8 cellular contexts compared by ENCODE assay signal in the genomic region with DNA sequence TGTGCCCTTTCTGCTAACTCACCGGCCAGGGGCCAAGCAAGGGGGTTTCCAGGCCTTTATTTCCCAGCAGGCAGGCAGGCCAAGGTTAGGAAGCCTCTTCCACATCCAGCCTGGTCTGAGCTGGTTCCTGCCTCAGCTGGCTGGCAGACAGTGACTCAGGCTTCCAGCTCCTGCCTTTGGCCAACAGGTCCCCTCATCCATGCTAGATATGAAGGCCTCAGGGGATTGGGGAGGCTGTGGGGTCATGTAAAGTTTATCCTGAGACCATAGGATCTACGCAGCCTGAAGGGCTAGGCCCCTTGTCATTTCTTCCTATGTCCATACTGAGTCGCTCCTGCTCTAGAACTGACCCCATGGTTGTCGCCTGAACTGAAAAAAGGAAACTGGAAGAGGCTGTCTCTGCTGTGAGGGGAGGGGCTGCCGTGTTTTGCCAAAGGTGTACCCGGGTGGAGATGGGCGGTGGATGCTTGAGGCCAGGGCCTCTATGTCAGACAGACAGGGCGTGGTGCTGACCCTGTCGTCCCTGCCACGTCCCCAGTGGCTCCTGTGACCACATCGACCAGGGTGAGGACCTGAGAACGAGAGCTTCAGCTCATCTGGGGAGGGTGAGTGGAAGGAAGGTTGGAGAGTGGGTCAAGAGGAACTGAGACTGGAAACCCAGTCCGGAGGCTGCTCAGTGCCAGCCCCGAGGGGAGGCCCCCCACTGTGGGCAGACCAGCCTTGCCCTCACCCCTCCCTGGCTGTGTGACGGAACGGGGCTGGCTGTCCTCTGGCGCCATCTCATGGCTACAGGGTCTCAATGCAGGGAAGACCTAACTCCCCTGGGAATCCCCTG. TPM values are rescaled to one million over a fixed set of nuclear protein-coding genes. Genes with fewer than 3 reads are reported as not detected.
DNase-seq lines count a peak whose midpoint lies in the region; ATAC-seq and TF ChIP-seq lines count a peak whose summit lies in the region.

No MANE protein-coding gene starts in this region.

- DNase-seq in CD4-positive, CD25-positive, alpha-beta regulatory T cell = peak; percentile 13 to 43 (median 34)
- peak; percentile 80 for DNase-seq in NCI-H82 (lab: John Stamatoyannopoulos, UW)
- peak; percentile 78 for DNase-seq in activated CD8-positive, alpha-beta memory T cell treated with anti-CD3 and anti-CD28 coated beads, Interleukin-2, amount 50 U/mL, for 48 hours
- DNase-seq in erythroblast (lab: John Stamatoyannopoulos, UW) = peak; percentile 46 to 70
- DNase-seq in stromal cell of bone marrow (ENCODE audit: low read depth) = peak; percentile 63

- H3K36me3 ChIP-seq in CD4-positive, CD25-positive, alpha-beta regulatory T cell (ENCODE audit: control insufficient read depth, insufficient read depth, low read length) = no peaks in the 10 kb centered on the region
- H3K36me3 ChIP-seq in mucosa of rectum (ENCODE audit: control insufficient read depth in 2 of 2, insufficient read depth in 2 of 2, low read length in 2 of 2) = no peaks in the 10 kb centered on the region

- TF ChIP-seq POLR2A in erythroblast (IDR thresholded peaks at IDR 0.05; ENCODE audit: low read length) = no peak

- no peak overlapping the region for H3K27ac Mint-ChIP-seq in CD4-positive, CD25-positive, alpha-beta regulatory T cell

- peaks cover 5% of the 10 kb centered on the region for H3K4me1 ChIP-seq in CD4-positive, CD25-positive, alpha-beta regulatory T cell (ENCODE audit: control insufficient read depth, insufficient read depth, low read length, poor library complexity, severe bottlenecking)
- peaks cover 5 to 6% of the 10 kb centered on the region in 2 donors for H3K4me1 ChIP-seq in mucosa of rectum (ENCODE audit: control insufficient read depth in 2 of 2, insufficient read depth in 2 of 2, low read length in 2 of 2)

- H3K4me3 Mint-ChIP-seq in CD4-positive, CD25-positive, alpha-beta regulatory T cell = no peak overlapping the region

- no peaks in the 10 kb centered on the region for H3K27me3 ChIP-seq in CD4-positive, CD25-positive, alpha-beta regulatory T cell (ENCODE audit: control insufficient read depth, insufficient read depth, low read length)
- no peaks in the 10 kb centered on the region for H3K27me3 ChIP-seq in mucosa of rectum (ENCODE audit: control insufficient read depth in 2 of 2, insufficient read depth in 2 of 2, low read length in 2 of 2)

- H3K9me3 Mint-ChIP-seq in CD4-positive, CD25-positive, alpha-beta regulatory T cell = no peaks in the 10 kb centered on the region

- ATAC-seq in CD4-positive, CD25-positive, alpha-beta regulatory T cell (ENCODE audit: low read depth in 2 of 2) = peak; percentile 63 to 70
- ATAC-seq in GM19035 (IDR thresholded peaks at IDR 0.05; ENCODE audit: unreplicated experiment) = peak; percentile 67
- ATAC-seq in HG03432 (IDR thresholded peaks at IDR 0.05; ENCODE audit: unreplicated experiment) = peak; percentile 80

- no peak overlapping the region for H3K4me3 ChIP-seq in CD4-positive, CD25-positive, alpha-beta regulatory T cell (ENCODE audit: low read depth, low read length)
- H3K4me3 ChIP-seq in mucosa of rectum (ENCODE audit: low read length in 2 of 2) = peak overlapping the region; percentile 13 to 31

- H3K4me1 Mint-ChIP-seq in CD4-positive, CD25-positive, alpha-beta regulatory T cell = peaks cover 0 to 6% (median 2%) of the 10 kb centered on the region in 4 donors

- no peaks in the 10 kb centered on the region for H3K9me3 ChIP-seq in CD4-positive, CD25-positive, alpha-beta regulatory T cell (ENCODE audit: control insufficient read depth in 2 of 2, low read length in 2 of 2)
- H3K9me3 ChIP-seq in mucosa of rectum (ENCODE audit: control insufficient read depth in 2 of 2, low read length in 2 of 2) = no peaks in the 10 kb centered on the region

- peak overlapping the region; percentile 17 to 28 for H3K9ac ChIP-seq in mucosa of rectum (ENCODE audit: low read depth in 1 of 2, low read length in 2 of 2)

- no peaks in the 10 kb centered on the region for H3K27me3 Mint-ChIP-seq in CD4-positive, CD25-positive, alpha-beta regulatory T cell

- H3K27ac ChIP-seq in CD4-positive, CD25-positive, alpha-beta regulatory T cell (ENCODE audit: insufficient read depth, low read length, poor library complexity, severe bottlenecking) = no peak overlapping the region
- peak overlapping the region in 1 of 2 donors; percentile 62 for H3K27ac ChIP-seq in mucosa of rectum (ENCODE audit: low read depth in 2 of 2, low read length in 2 of 2)

- H3K36me3 Mint-ChIP-seq in CD4-positive, CD25-positive, alpha-beta regulatory T cell = no peaks in the 10 kb centered on the region

RNA-seq across cellular contexts. Expression of a gene that starts 17.0 kb away (rescaled TPM):
- not detected for total RNA-seq in CD4-positive, CD25-positive, alpha-beta regulatory T cell
- not detected for polyA plus RNA-seq in CD4-positive, CD25-positive, alpha-beta regulatory T cell

RNA-seq across cellular contexts. Expression of a gene that starts 19.0 kb away (rescaled TPM):
- 0.47 TPM for total RNA-seq in CD4-positive, CD25-positive, alpha-beta regulatory T cell
- polyA plus RNA-seq in CD4-positive, CD25-positive, alpha-beta regulatory T cell = not detected
